1 cellular context compared by ENCODE assay signal in the genomic region with DNA sequence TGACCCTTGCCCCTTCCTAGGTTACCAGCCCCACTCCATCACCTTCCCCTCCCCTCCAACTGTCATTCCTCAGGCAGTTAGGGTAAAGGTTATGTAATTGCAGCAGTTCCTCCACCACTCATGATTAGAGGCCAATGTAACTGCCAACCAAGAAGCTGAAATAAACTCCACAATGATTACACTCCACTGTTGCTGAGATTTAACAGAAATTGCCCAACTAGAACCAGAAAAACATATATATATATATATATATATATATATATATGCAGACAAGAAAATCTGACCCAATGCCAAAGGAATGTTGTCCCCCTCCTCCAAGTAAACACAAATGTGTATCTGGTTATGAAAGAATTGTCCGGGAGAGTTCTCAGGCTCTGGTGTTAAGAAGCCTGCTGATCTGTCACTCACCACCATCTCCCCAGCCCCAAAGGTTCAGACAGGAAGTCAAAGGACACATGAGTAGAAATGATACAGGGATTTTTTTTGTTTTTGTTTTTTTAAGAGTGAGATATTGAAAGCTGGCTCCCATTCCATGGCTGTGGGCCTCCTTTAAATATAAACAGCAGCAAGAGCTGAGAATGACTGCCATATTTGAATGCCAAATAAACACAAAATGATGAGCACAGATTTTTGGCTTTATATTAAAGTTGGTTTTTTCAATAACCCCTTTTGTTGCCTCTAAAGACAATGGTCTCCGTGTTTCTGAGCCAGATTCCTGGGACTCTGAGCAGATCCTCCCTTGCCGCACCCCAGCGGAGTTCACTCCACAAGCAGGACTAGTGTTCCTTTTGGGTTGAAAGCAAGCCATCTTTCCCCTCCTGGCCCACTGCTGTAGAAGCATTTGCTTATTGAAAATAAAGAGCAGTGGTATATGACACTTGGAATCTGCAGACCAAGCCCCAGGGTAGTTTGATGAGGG.
A peak's percentile ranks its signal among the peaks of the same experiment; 100 is the strongest.
TF ChIP-seq lines count a peak whose summit lies in the region.

No MANE protein-coding gene starts in this region.

TF ChIP-seq in A549, 52 proteins besides CTCF, POLR2A, EP300 and RAD21:
- TF ChIP-seq CEBPB (IDR thresholded peaks at IDR 0.05) = peak; percentile 23 to 29; a peak in 1 of 4 replicates
- no peak for TF ChIP-seq CHD2 (IDR thresholded peaks at IDR 0.05; ENCODE audit: low read length, partially characterized antibody)
- peak; percentile 44; the same call in 1 of the 2 replicates for TF ChIP-seq GATA3 (IDR thresholded peaks at IDR 0.05; ENCODE audit: borderline replicate concordance)
- no peak for TF ChIP-seq PBX3 (IDR thresholded peaks at IDR 0.05)
TF ChIP-seq in A549: peak in this region for 2.
